8 cellular contexts compared by ENCODE assay signal in the genomic region with DNA sequence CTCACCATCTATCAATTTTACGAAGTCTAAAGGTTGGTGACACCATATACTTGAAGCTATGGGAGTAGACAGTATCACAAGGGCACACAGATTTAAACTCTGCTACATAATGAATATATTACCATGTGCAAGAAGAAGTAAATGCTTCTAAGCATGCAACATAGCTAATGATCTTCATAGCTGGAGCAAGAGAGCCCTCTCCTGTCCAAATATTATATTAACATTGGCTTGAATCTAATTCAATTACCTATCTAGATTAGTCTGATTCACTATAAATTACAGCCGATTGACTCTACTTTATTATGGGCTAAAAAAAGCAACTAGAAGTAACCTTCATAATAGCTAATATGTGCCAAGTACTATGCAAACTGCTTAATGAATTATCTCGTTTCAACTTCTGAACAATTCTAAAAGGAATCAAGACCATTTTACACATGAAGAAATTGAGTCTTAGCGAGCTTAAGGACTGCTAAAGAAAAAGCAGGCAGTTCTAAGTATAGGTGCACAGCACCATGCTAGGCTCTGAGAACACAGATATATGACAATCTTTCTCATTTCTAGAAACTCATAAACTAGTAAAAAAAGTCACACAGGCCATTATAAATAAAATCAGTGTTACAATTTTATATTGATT. TPM values are rescaled to one million over a fixed set of nuclear protein-coding genes. Genes with fewer than 3 reads are reported as not detected.
DNase-seq lines count a peak whose midpoint lies in the region; ATAC-seq and TF ChIP-seq lines count a peak whose summit lies in the region.

No MANE protein-coding gene starts in this region.

- H4K20me1 ChIP-seq in OCI-LY3 (ENCODE audit: insufficient read depth, low read length), result no peaks in the 10 kb centered on the region

- H3K4me3 ChIP-seq in OCI-LY3 (ENCODE audit: low read length) (no peak overlapping the region), epithelial cell of esophagus (ENCODE audit: low read length) (no peak overlapping the region), prostate gland (no peak overlapping the region)
- H3K4me3 ChIP-seq in effector memory CD4-positive, alpha-beta T cell (ENCODE audit: insufficient read depth, low read depth, low read length, poor library complexity, severe bottlenecking), result no peak overlapping the region

- DNase-seq in AG09319 (ENCODE audit: extremely low read depth, low read depth), result peak; percentile 8
- peak; percentile 33 for DNase-seq in HEK293T (ENCODE audit: extremely low spot score)
- DNase-seq in epithelial cell of esophagus (ENCODE audit: low read depth), result peak; percentile 54
- DNase-seq in prostate gland (ENCODE audit: low spot score), result no peak
- no peak for DNase-seq in T-cell
- DNase-seq in HK-2 (ENCODE audit: unreplicated experiment), result no peak
- DNase-seq in effector memory CD4-positive, alpha-beta T cell, result no peak

- H3K36me3 ChIP-seq in OCI-LY3 (replicated peaks; ENCODE audit: low read depth, low read length) (peaks cover 2% of the 10 kb centered on the region), prostate gland (no peaks in the 10 kb centered on the region)
- peaks cover 31% of the 10 kb centered on the region for H3K36me3 ChIP-seq in effector memory CD4-positive, alpha-beta T cell (ENCODE audit: control insufficient read depth, insufficient read depth, low read length)

- CTCF ChIA-PET in HEK293T (lab: Yijun Ruan, JAX), result interaction anchor here (0.6 to 1.3 kb wide), 5 partner anchors 22 to 216 kb away, joined by 3 to 15 read pairs (median 4); a partner anchor contains a TSS
- CTCF ChIA-PET in T-cell (lab: Charles Lee), result interaction anchor here in 1 of 2 donors (0.5 kb wide), 1 partner anchor 9 kb away, joined by 5 read pairs; no protein-coding TSS in a partner anchor

- H3K36me3 Mint-ChIP-seq in T-cell, result peaks cover 25% of the 10 kb centered on the region

- H3K4me2 ChIP-seq in OCI-LY3 (ENCODE audit: low read length), result no peak overlapping the region

- 59% methylated on average over 4 of the region's 4 CpGs for WGBS in prostate gland

- H3K27me3 Mint-ChIP-seq in T-cell, result no peaks in the 10 kb centered on the region

- no peak for ATAC-seq in T-cell (replicated peaks in 1 of 4)

- TF ChIP-seq CTCF in AG09319 (IDR thresholded peaks at IDR 0.05; ENCODE audit: low read depth, low read length) (peak; percentile 24), OCI-LY3 (IDR thresholded peaks at IDR 0.05; ENCODE audit: low read depth, low read length) (peak; percentile 40), epithelial cell of esophagus (IDR thresholded peaks at IDR 0.05; ENCODE audit: insufficient read depth, low read depth, low read length, missing control alignments) (peak; percentile 50), prostate gland (IDR thresholded peaks at IDR 0.05) (peak in 3 of 4 experiments; percentile 32 to 60 (median 56))

- intact Hi-C loops in prostate gland (cut with DNase I), result no loop called here

- no peak overlapping the region for H3K27ac ChIP-seq in OCI-LY3 (ENCODE audit: low read length)
- H3K27ac ChIP-seq in prostate gland, result no peak overlapping the region
- H3K27ac ChIP-seq in effector memory CD4-positive, alpha-beta T cell (ENCODE audit: insufficient read depth, low read length, poor library complexity, severe bottlenecking), result no peak overlapping the region

- no peak for TF ChIP-seq POLR2A in prostate gland (IDR thresholded peaks at IDR 0.05)

- H2AFZ ChIP-seq in OCI-LY3 (ENCODE audit: low read depth, low read length), result no peak overlapping the region

- no peak overlapping the region for H3K27ac Mint-ChIP-seq in T-cell

- POLR2A ChIA-PET in HEK293T (lab: Yijun Ruan, JAX) (interaction anchor here (0.6 to 2.9 kb wide), 2 partner anchors 22 to 126 kb away, joined by 4 to 8 read pairs; a partner anchor contains a TSS), T-cell (lab: Charles Lee) (interaction anchor here in 1 of 2 donors (0.5 kb wide), 1 partner anchor 24 kb away, joined by 3 read pairs; no protein-coding TSS in a partner anchor)

- no peaks in the 10 kb centered on the region for H3K9me3 Mint-ChIP-seq in T-cell

- H3K4me1 ChIP-seq in OCI-LY3 (ENCODE audit: low read length), result no peaks in the 10 kb centered on the region
- no peaks in the 10 kb centered on the region for H3K4me1 ChIP-seq in prostate gland (replicated peaks)
- H3K4me1 ChIP-seq in effector memory CD4-positive, alpha-beta T cell (ENCODE audit: control insufficient read depth, insufficient read depth, low read length, poor library complexity, severe bottlenecking), result no peaks in the 10 kb centered on the region

- no peaks in the 10 kb centered on the region for H3K27me3 ChIP-seq in OCI-LY3 (ENCODE audit: low read depth, low read length)
- H3K27me3 ChIP-seq in prostate gland (replicated peaks; ENCODE audit: insufficient read depth), result no peaks in the 10 kb centered on the region
- no peaks in the 10 kb centered on the region for H3K27me3 ChIP-seq in effector memory CD4-positive, alpha-beta T cell (replicated peaks; ENCODE audit: control insufficient read depth, insufficient read depth, low read length, poor library complexity, severe bottlenecking)

- H3K4me1 Mint-ChIP-seq in T-cell, result no peaks in the 10 kb centered on the region

- H3K4me3 Mint-ChIP-seq in T-cell, result no peak overlapping the region

- H3K9me3 ChIP-seq in OCI-LY3 (ENCODE audit: insufficient read depth, low read length) (no peaks in the 10 kb centered on the region), prostate gland (no peaks in the 10 kb centered on the region)
- no peaks in the 10 kb centered on the region for H3K9me3 ChIP-seq in effector memory CD4-positive, alpha-beta T cell (ENCODE audit: control insufficient read depth, low read length)

- no peak overlapping the region for H3K9ac ChIP-seq in OCI-LY3 (ENCODE audit: low read length)

- no peaks in the 10 kb centered on the region for H3K79me2 ChIP-seq in OCI-LY3 (ENCODE audit: low read length)

TF ChIP-seq in HEK293T, 16 proteins besides CTCF, POLR2A, EP300 and RAD21:
- TF ChIP-seq TARDBP (IDR thresholded peaks at IDR 0.05) (no peak), LEF1 (IDR thresholded peaks at IDR 0.05; ENCODE audit: borderline replicate concordance) (no peak), FOXA1 (IDR thresholded peaks at IDR 0.05) (no peak), HDGF (IDR thresholded peaks at IDR 0.05; ENCODE audit: borderline replicate concordance) (no peak), FOXM1 (IDR thresholded peaks at IDR 0.05; ENCODE audit: borderline replicate concordance) (no peak), ELF4 (IDR thresholded peaks at IDR 0.05) (no peak), ARNT (IDR thresholded peaks at IDR 0.05) (no peak), SUZ12 (IDR thresholded peaks at IDR 0.05) (no peak), ZNF384 (IDR thresholded peaks at IDR 0.05) (no peak), FOXK2 (IDR thresholded peaks at IDR 0.05) (no peak), SP1 (IDR thresholded peaks at IDR 0.05) (no peak), NFRKB (IDR thresholded peaks at IDR 0.05) (no peak), L3MBTL2 (conservative IDR thresholded peaks at IDR 0.05) (no peak), BHLHE40 (IDR thresholded peaks at IDR 0.05; ENCODE audit: borderline replicate concordance) (no peak), CTBP1 (IDR thresholded peaks at IDR 0.05; ENCODE audit: borderline replicate concordance) (no peak)
- TF ChIP-seq, protein P1, sequence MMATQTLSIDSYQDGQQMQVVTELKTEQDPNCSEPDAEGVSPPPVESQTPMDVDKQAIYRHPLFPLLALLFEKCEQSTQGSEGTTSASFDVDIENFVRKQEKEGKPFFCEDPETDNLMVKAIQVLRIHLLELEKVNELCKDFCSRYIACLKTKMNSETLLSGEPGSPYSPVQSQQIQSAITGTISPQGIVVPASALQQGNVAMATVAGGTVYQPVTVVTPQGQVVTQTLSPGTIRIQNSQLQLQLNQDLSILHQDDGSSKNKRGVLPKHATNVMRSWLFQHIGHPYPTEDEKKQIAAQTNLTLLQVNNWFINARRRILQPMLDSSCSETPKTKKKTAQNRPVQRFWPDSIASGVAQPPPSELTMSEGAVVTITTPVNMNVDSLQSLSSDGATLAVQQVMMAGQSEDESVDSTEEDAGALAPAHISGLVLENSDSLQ (IDR thresholded peaks at IDR 0.05), result no peak

RNA-seq across cellular contexts. Expression of a gene that starts 21.9 kb away (rescaled TPM):
- total RNA-seq in prostate gland (10 to 100 TPM; 10.5 to 11.4 TPM), T-cell (10 to 100 TPM; 15.2 to 24.1 (median 18.2) TPM)

Comparison
In these comparisons a context has a peak if more than half of its experiments do, and no peak if none do; other contexts are left out.
1. DNase-seq: peak in AG09319 (single experiment), HEK293T (single experiment) and epithelial cell of esophagus (single experiment); none in prostate gland (single experiment), T-cell (0 of 34), HK-2 (single experiment) and effector memory CD4-positive, alpha-beta T cell (0 of 3).
2. Peak in every context shown above with its lines, with median percentiles within 50 percentile points of each other: CTCF ChIP-seq.